Comparison of ENCODE assay signal across 16 cellular contexts in genomic region chr12:21934173-21934572, GRCh38. TPM values are rescaled to one million over a fixed set of nuclear protein-coding genes. Genes with fewer than 3 reads are reported as not detected.
"Had no signal": no experiment of that assay in that cellular context is flagged by ENCODE, and none has a peak within 500 bp of the region (broad histone marks: within the 10 kb centered on the region; RNA-seq: fewer than 3 reads in every experiment).

No MANE protein-coding gene starts in this region.

- H3K4me3 ChIP-seq: esophagus squamous epithelium, skin epidermis, testis had no signal

- H3K4me3 Mint-ChIP-seq: activated CD4-positive, alpha-beta memory T cell treated with anti-CD3 and anti-CD28 coated beads for 36 hours; activated CD4-positive, alpha-beta T cell treated with anti-CD3 and anti-CD28 coated beads for 36 hours; activated naive CD4-positive, alpha-beta T cell treated with anti-CD3 and anti-CD28 coated beads, Interleukin-2, amount 10 ng/mL, durations not matched to agents 7 days and 5 days; activated T-cell treated with anti-CD3 and anti-CD28 coated beads, Interleukin-2, amount 50 U/mL, for 24 hours; natural killer cell; stimulated activated naive CD8-positive, alpha-beta T cell treated with anti-CD3 and anti-CD28 coated beads, Interleukin-15, Interleukin-2, amounts not matched to agents 100 ng/mL and 50 ng/mL, for 24 hours had no signal

- ATAC-seq: activated CD4-positive, alpha-beta T cell treated with anti-CD3 and anti-CD28 coated beads for 36 hours; left ventricle myocardium superior; natural killer cell had no signal

- H3K36me3 ChIP-seq: esophagus squamous epithelium, neutrophil had no signal

- H3K9me3 ChIP-seq: esophagus squamous epithelium, neutrophil, testis had no signal

- H3K27ac Mint-ChIP-seq: activated CD4-positive, alpha-beta memory T cell treated with anti-CD3 and anti-CD28 coated beads for 36 hours; activated CD4-positive, alpha-beta T cell treated with anti-CD3 and anti-CD28 coated beads for 36 hours; activated naive CD4-positive, alpha-beta T cell treated with anti-CD3 and anti-CD28 coated beads, Interleukin-2, amount 10 ng/mL, durations not matched to agents 7 days and 5 days; activated T-cell treated with anti-CD3 and anti-CD28 coated beads, Interleukin-2, amount 50 U/mL, for 24 hours; natural killer cell; stimulated activated naive CD8-positive, alpha-beta T cell treated with anti-CD3 and anti-CD28 coated beads, Interleukin-15, Interleukin-2, amounts not matched to agents 100 ng/mL and 50 ng/mL, for 24 hours had no signal

- H3K27ac ChIP-seq: esophagus squamous epithelium, neutrophil, testis had no signal

- H3K4me1 ChIP-seq: esophagus squamous epithelium, testis had no signal

- H3K36me3 Mint-ChIP-seq: activated CD4-positive, alpha-beta memory T cell treated with anti-CD3 and anti-CD28 coated beads for 36 hours; activated naive CD4-positive, alpha-beta T cell treated with anti-CD3 and anti-CD28 coated beads, Interleukin-2, amount 10 ng/mL, durations not matched to agents 7 days and 5 days; natural killer cell had no signal

- DNase-seq: activated CD4-positive, alpha-beta memory T cell treated with anti-CD3 and anti-CD28 coated beads for 36 hours; activated CD4-positive, alpha-beta T cell treated with anti-CD3 and anti-CD28 coated beads for 36 hours; activated naive CD4-positive, alpha-beta T cell treated with anti-CD3 and anti-CD28 coated beads, Interleukin-2, amount 10 ng/mL, durations not matched to agents 7 days and 5 days; activated T-cell treated with anti-CD3 and anti-CD28 coated beads, Interleukin-2, amount 50 U/mL, for 24 hours; esophagus squamous epithelium; hippocampal formation; left ventricle myocardium superior; mesendoderm; natural killer cell; retina; stimulated activated CD4-positive, alpha-beta T cell treated with anti-CD3 and anti-CD28 coated beads, Interleukin-4, amount 100 ng/mL, for 24 hours; T-helper 2 cell; testis had no signal

- H3K27me3 ChIP-seq: testis had no signal

- H3K9me3 Mint-ChIP-seq: activated CD4-positive, alpha-beta memory T cell treated with anti-CD3 and anti-CD28 coated beads for 36 hours; activated naive CD4-positive, alpha-beta T cell treated with anti-CD3 and anti-CD28 coated beads, Interleukin-2, amount 10 ng/mL, durations not matched to agents 7 days and 5 days; activated T-cell treated with anti-CD3 and anti-CD28 coated beads, Interleukin-2, amount 50 U/mL, for 24 hours had no signal

- H3K4me1 Mint-ChIP-seq: activated naive CD4-positive, alpha-beta T cell treated with anti-CD3 and anti-CD28 coated beads, Interleukin-2, amount 10 ng/mL, durations not matched to agents 7 days and 5 days; natural killer cell had no signal

RNA-seq across cellular contexts. Expression of gene ABCC9, which starts 7.1 kb away (rescaled TPM):
- total RNA-seq: activated CD4-positive, alpha-beta memory T cell treated with anti-CD3 and anti-CD28 coated beads for 36 hours; activated CD4-positive, alpha-beta T cell treated with anti-CD3 and anti-CD28 coated beads for 36 hours had no signal
